ENCODE assay signal across 8 cellular contexts in genomic region chr2:10408649-10409579, GRCh38. TPM values are rescaled to one million over a fixed set of nuclear protein-coding genes. Genes with fewer than 3 reads are reported as not detected.
DNase-seq lines count a peak whose midpoint lies in the region; ATAC-seq, FAIRE-seq and TF ChIP-seq lines count a peak whose summit lies in the region.

No MANE protein-coding gene starts in this region.

- TF ChIP-seq CTCF in AG04450 (IDR thresholded peaks at IDR 0.05; ENCODE audit: low read depth, low read length) (peak; percentile 95), WI38 (IDR thresholded peaks at IDR 0.05; ENCODE audit: low read depth, low read length) (peak; percentile 92), bronchial epithelial cell (IDR thresholded peaks at IDR 0.05; ENCODE audit: insufficient read depth, low read length, severe bottlenecking) (peak; percentile 98), kidney (IDR thresholded peaks at IDR 0.05; ENCODE audit: borderline replicate concordance, extremely low read depth, insufficient read depth) (peak; percentile 92)

- H3K4me3 ChIP-seq in AG04450 (ENCODE audit: low read depth, low read length) (peak overlapping the region; percentile 17; the same call in 1 of the 2 replicates), WI38 (ENCODE audit: low read depth, low read length) (no peak overlapping the region), bronchial epithelial cell (ENCODE audit: low read depth, low read length) (no peak overlapping the region), kidney (ENCODE audit: low read length in 2 of 2) (no peak overlapping the region)

- H3K9me3 ChIP-seq in AG04450 (ENCODE audit: control insufficient read depth, insufficient read depth, low read length), result no peaks in the 10 kb centered on the region; the same call in 1 of the 2 replicates
- H3K9me3 ChIP-seq in kidney (ENCODE audit: control insufficient read depth in 1 of 2, low read length in 2 of 2), result no peaks in the 10 kb centered on the region

- no peak for DNase-seq in AG04450 (ENCODE audit: low read depth, low spot score)
- peak; percentile 90 for DNase-seq in NCI-H2171 (lab: John Stamatoyannopoulos, UW)
- DNase-seq in bronchial epithelial cell (ENCODE audit: low read depth), result peak; percentile 76
- DNase-seq in kidney, result peak; percentile 92
- DNase-seq in stimulated activated CD4-positive, alpha-beta T cell treated with anti-CD3 and anti-CD28 coated beads, Interleukin-1b, Interleukin-23, amount 100 ng/mL, for 4 hours (ENCODE audit: low read depth in 2 of 2), result peak; percentile 75 to 77

- H3K36me3 ChIP-seq in bronchial epithelial cell (ENCODE audit: control insufficient read depth, insufficient read depth, low read length), result no peaks in the 10 kb centered on the region
- H3K36me3 ChIP-seq in kidney (ENCODE audit: control insufficient read depth in 1 of 2, insufficient read depth in 2 of 2, low read length in 2 of 2), result no peaks in the 10 kb centered on the region

- H3K9ac ChIP-seq in kidney (ENCODE audit: low read length in 2 of 2), result no peak overlapping the region

- no peaks in the 10 kb centered on the region for H3K27me3 ChIP-seq in AG04450 (ENCODE audit: control insufficient read depth, insufficient read depth, low read length)
- no peaks in the 10 kb centered on the region for H3K27me3 ChIP-seq in bronchial epithelial cell (ENCODE audit: control insufficient read depth, insufficient read depth, low read length)

- CTCF ChIA-PET in AG04450 (lab: Charles Lee), result interaction anchor here (0.6 to 4.2 kb wide), 75 partner anchors 9 to 790 kb away, joined by 3 to 140 read pairs (median 4); partner anchors contain the start of gene ODC1

- ATAC-seq in GM18861 (IDR thresholded peaks at IDR 0.05; ENCODE audit: unreplicated experiment) (peak; percentile 36), HG03103 (IDR thresholded peaks at IDR 0.05; ENCODE audit: low read depth, unreplicated experiment) (peak; percentile 44)

- intact Hi-C loops in kidney (cut with DNase I), result no loop called here

- no peak for FAIRE-seq in bronchial epithelial cell (lab: Jason Lieb, UNC)
- no peak for FAIRE-seq in kidney (lab: Jason Lieb, UNC)

- peaks cover 44 to 45% of the 10 kb centered on the region in 2 donors for H3K4me1 ChIP-seq in kidney (ENCODE audit: control insufficient read depth in 1 of 2, insufficient read depth in 1 of 2, low read depth in 1 of 2, low read length in 2 of 2)

- POLR2A ChIA-PET in AG04450 (lab: Yijun Ruan, JAX), result interaction anchor here (0.9 to 1.7 kb wide), 3 partner anchors 15 to 337 kb away, joined by 3 to 10 read pairs (median 8); partner anchors contain the start of gene HPCAL1

- H3K27ac ChIP-seq in AG04450 (ENCODE audit: low read depth, low read length) (peak overlapping the region; percentile 21), kidney (ENCODE audit: low read depth in 2 of 2, low read length in 2 of 2) (no peak overlapping the region)

RNA-seq across cellular contexts. Expression of gene ODC1, which starts 39.2 kb away (rescaled TPM):
- polyA plus RNA-seq in AG04450 (2011; rRNA removed) (143 and 168 TPM in 2 replicates), kidney (ENCODE audit: insufficient read depth, low read depth, low replicate concordance) (94.4 TPM)
- polyA minus RNA-seq in AG04450 (2011; rRNA and poly(A)+ RNA removed), result 92.7 and 98.7 TPM in 2 replicates
- total RNA-seq in bronchial epithelial cell (319 and 715 TPM in 2 replicates), kidney (97.5 TPM)
